In genomic region chr1:78682527-78682926, GRCh38 we compare ENCODE assay signal across 33 cellular contexts. TPM values are rescaled to one million over a fixed set of nuclear protein-coding genes. Genes with fewer than 3 reads are reported as not detected.
"Had no signal": no experiment of that assay in that cellular context is flagged by ENCODE, and none has a peak within 500 bp of the region (broad histone marks: within the 10 kb centered on the region; RNA-seq: fewer than 3 reads in every experiment).

No MANE protein-coding gene starts in this region.

- H3K4me1 Mint-ChIP-seq: neural progenitor cell had no signal

- H3K27ac Mint-ChIP-seq: activated naive CD4-positive, alpha-beta T cell treated with anti-CD3 and anti-CD28 coated beads for 36 hours; activated naive CD8-positive, alpha-beta T cell treated with anti-CD3 and anti-CD28 coated beads for 36 hours; brain; natural killer cell; neural progenitor cell; stimulated activated naive B cell treated with anti-CD40 and anti-IgM and Interleukin-4, amounts not matched to agents 10 μg/mL and 1 μg/mL and 100 μg/mL, for 72 hours had no signal

- H3K27me3 ChIP-seq: adrenal gland, ascending aorta, cardiac muscle cell, colonic mucosa, gastrocnemius medialis, neural progenitor cell, right atrium auricular region, stomach, suprapubic skin, tibial artery, upper lobe of right lung had no signal

- H3K36me3 ChIP-seq: adrenal gland, ascending aorta, cardiac muscle cell, colonic mucosa, gastrocnemius medialis, neural progenitor cell, right atrium auricular region, stomach, suprapubic skin, tibial artery, upper lobe of right lung, WERI-Rb-1 had no signal

- H3K27me3 Mint-ChIP-seq: brain had no signal

- H3K4me1 ChIP-seq: adrenal gland, ascending aorta, colonic mucosa, gastrocnemius medialis, neural progenitor cell, right atrium auricular region, stomach, suprapubic skin, tibial artery, upper lobe of right lung had no signal

- H3K36me3 Mint-ChIP-seq: activated naive CD8-positive, alpha-beta T cell treated with anti-CD3 and anti-CD28 coated beads for 36 hours; brain; natural killer cell; neural progenitor cell; stimulated activated naive B cell treated with anti-CD40 and anti-IgM and Interleukin-4, amounts not matched to agents 10 μg/mL and 1 μg/mL and 100 μg/mL, for 72 hours had no signal

- H3K9me3 Mint-ChIP-seq: activated naive CD4-positive, alpha-beta T cell treated with anti-CD3 and anti-CD28 coated beads for 36 hours; activated naive CD8-positive, alpha-beta T cell treated with anti-CD3 and anti-CD28 coated beads for 36 hours; natural killer cell; neural progenitor cell; stimulated activated naive B cell treated with anti-CD40 and anti-IgM and Interleukin-4, amounts not matched to agents 10 μg/mL and 1 μg/mL and 100 μg/mL, for 72 hours had no signal

- H3K9ac ChIP-seq: neural progenitor cell had no signal

- ATAC-seq: activated CD4-positive, CD25-positive, alpha-beta regulatory T cell treated with anti-CD3 and anti-CD28 coated beads, Interleukin-2, amount 50 U/mL, for 24 hours; gastrocnemius medialis; natural killer cell; stimulated activated naive B cell treated with anti-CD40 and anti-IgM and Interleukin-4, amounts not matched to agents 10 μg/mL and 1 μg/mL and 100 μg/mL, for 72 hours; T-helper 17 cell; upper lobe of right lung had no signal

- H3K4me3 ChIP-seq: adrenal gland, ascending aorta, cardiac muscle cell, colonic mucosa, gastrocnemius medialis, neural progenitor cell, right atrium auricular region, stomach, suprapubic skin, tibial artery, upper lobe of right lung had no signal

- FAIRE-seq: islet of Langerhans had no signal

- H3K4me3 Mint-ChIP-seq: activated naive CD4-positive, alpha-beta T cell treated with anti-CD3 and anti-CD28 coated beads for 36 hours; activated naive CD8-positive, alpha-beta T cell treated with anti-CD3 and anti-CD28 coated beads for 36 hours; brain; natural killer cell; neural progenitor cell; stimulated activated naive B cell treated with anti-CD40 and anti-IgM and Interleukin-4, amounts not matched to agents 10 μg/mL and 1 μg/mL and 100 μg/mL, for 72 hours; T-helper 17 cell had no signal

- DNase-seq: activated CD4-positive, alpha-beta T cell treated with anti-CD3 and anti-CD28 coated beads for 48 hours; activated CD4-positive, alpha-beta T cell treated with anti-CD3 and anti-CD28 coated beads, Interleukin-2, amount 50 U/mL, for 48 hours; activated CD8-positive, alpha-beta memory T cell treated with anti-CD3 and anti-CD28 coated beads for 24 hours; activated effector memory CD4-positive, alpha-beta T cell treated with anti-CD3 and anti-CD28 coated beads, Interleukin-2, amount 50 U/mL, for 16 hours; activated naive CD4-positive, alpha-beta T cell treated with anti-CD3 and anti-CD28 coated beads for 36 hours; activated naive CD8-positive, alpha-beta T cell treated with anti-CD3 and anti-CD28 coated beads for 36 hours; adrenal gland; cerebellar nuclear complex; colonic mucosa; effector memory CD4-positive, alpha-beta T cell; gastrocnemius medialis; glutamatergic neuron; mammary epithelial cell; midbrain; natural killer cell; occipital lobe; stimulated activated CD4-positive, alpha-beta T cell treated with anti-CD3 and anti-CD28 coated beads, Interleukin-15, amount 100 ng/mL, for 24 hours; stimulated activated CD4-positive, alpha-beta T cell treated with anti-CD3 and anti-CD28 coated beads, Interleukin-2, amount 100 ng/mL, for 24 hours; stimulated activated naive B cell treated with anti-CD40 and anti-IgM and Interleukin-4, amounts not matched to agents 10 μg/mL and 1 μg/mL and 100 μg/mL, for 72 hours; stomach; T-helper 17 cell; T1000; tibial artery; upper lobe of right lung; WERI-Rb-1 had no signal

- H3K27ac ChIP-seq: adrenal gland, ascending aorta, cardiac muscle cell, colonic mucosa, gastrocnemius medialis, neural progenitor cell, right atrium auricular region, stomach, suprapubic skin, tibial artery, upper lobe of right lung, WERI-Rb-1 had no signal

- H3K9me3 ChIP-seq: adrenal gland, ascending aorta, colonic mucosa, gastrocnemius medialis, right atrium auricular region, stomach, suprapubic skin, tibial artery, upper lobe of right lung had no signal

- H3K4me2 ChIP-seq: neural progenitor cell had no signal

- H2AFZ ChIP-seq: neural progenitor cell had no signal

RNA-seq across cellular contexts. Expression of gene IFI44, which starts 32.9 kb away (rescaled TPM):
- total RNA-seq: cardiac muscle cell had no signal
- polyA plus RNA-seq: cardiac muscle cell had no signal
